20 cellular contexts compared by ENCODE assay signal in genomic region chr11:9225748-9226298, GRCh38.
"Had no signal": no experiment of that assay in that cellular context is flagged by ENCODE, and none has a peak within 500 bp of the region (broad histone marks: within the 10 kb centered on the region; RNA-seq: fewer than 3 reads in every experiment).

No MANE protein-coding gene starts in this region.

- H3K27me3 ChIP-seq: SJSA1 had no signal

- H3K4me3 ChIP-seq: SJSA1, SK-N-MC had no signal

- DNase-seq: IMR-90, MM.1S, NCI-H1092 treated with DMSO at 0.1 percent for 48 hours, NCI-H1436, NCI-H187, NCI-H2029, NCI-H2081 treated with DMSO at 0.1 percent for 48 hours, NCI-H2171, NCI-H226, NCI-H446, NCI-H510A, NCI-H524 treated with DMSO at 0.1 percent for 48 hours, NCI-H69, NCI-H774, Right ventricle myocardium superior, RPMI8226, SIG-M5 had no signal

- H3K27ac ChIP-seq: KMS-11, SJSA1, SK-N-MC had no signal

- H3K9me3 ChIP-seq: SJSA1 had no signal

- H3K9ac ChIP-seq: KMS-11 had no signal

- H3K36me3 ChIP-seq: SJSA1 had no signal

- H3K4me1 ChIP-seq: SJSA1 had no signal
